ENCODE assay signal across 8 cellular contexts in the genomic region with DNA sequence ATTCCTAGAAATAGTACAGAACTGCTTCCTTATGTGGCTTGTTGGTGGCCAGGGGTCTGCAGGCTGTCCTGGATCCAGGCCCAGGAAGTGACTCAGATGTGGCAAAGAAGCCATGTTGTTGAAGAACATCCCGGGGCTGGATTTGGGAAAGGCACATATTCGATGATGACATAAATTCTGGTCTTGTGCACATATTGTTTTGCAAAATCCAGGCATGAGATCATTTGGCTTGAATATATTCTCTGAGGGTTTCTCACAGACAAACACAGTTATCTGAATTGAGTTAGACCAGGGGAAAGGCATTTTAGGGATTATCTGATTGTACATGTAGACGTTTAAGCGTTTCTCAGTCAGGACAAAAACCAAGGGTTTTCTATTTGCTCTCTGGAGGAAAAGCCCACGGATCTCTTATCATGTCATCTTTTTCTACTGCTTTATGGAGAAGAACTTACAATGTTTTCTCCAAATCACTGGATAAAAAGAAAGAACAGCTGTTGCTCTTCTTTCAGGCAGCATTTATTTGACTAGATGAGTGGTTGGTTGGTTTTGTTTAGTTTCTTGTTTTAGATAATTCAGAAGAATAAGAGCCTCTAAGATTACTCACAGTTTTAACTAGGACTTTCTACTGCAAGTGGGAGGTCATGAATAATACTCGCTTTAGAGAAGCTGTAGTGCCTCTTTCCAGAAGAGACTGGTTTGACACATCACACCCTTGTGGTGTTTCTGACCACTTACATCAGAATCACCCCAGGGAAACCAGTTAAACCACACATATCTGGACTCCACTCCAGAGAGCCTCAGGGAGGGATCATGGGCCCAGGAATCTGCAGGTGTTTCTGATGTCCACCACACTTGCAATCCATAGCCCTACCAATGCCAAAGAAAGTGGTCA. TPM values are rescaled to one million over a fixed set of nuclear protein-coding genes. Genes with fewer than 3 reads are reported as not detected.
DNase-seq lines count a peak whose midpoint lies in the region; ATAC-seq, FAIRE-seq and TF ChIP-seq lines count a peak whose summit lies in the region.

No MANE protein-coding gene starts in this region.

- no peaks in the 10 kb centered on the region for H3K27me3 ChIP-seq in suprapubic skin

- TF ChIP-seq EP300 in suprapubic skin (IDR thresholded peaks at IDR 0.05): no peak

- H3K4me3 Mint-ChIP-seq in T-helper 17 cell: no peak overlapping the region

- H3K27ac Mint-ChIP-seq in T-helper 17 cell: no peak overlapping the region

- 39% methylated on average over 6 of the region's 6 CpGs for WGBS in suprapubic skin

- peak overlapping the region; percentile 73 for H3K27ac ChIP-seq in suprapubic skin

- peaks cover 16% of the 10 kb centered on the region for H3K4me1 ChIP-seq in suprapubic skin

- DNase-seq in RCC 7860 (ENCODE audit: low spot score) (peak; percentile 24), foreskin melanocyte (peak; percentile 71), suprapubic skin (ENCODE audit: low spot score in 2 of 2) (peak in 1 of 2 donors; percentile 79), SKM-1 (lab: John Stamatoyannopoulos, UW; ENCODE audit: unreplicated experiment) (no peak), T-helper 17 cell (no peak)
- DNase-seq in stimulated activated CD4-positive, alpha-beta T cell treated with anti-CD3 and anti-CD28 coated beads, Interleukin-2, amount 100 ng/mL, for 24 hours: no peak

- H3K9me3 ChIP-seq in suprapubic skin: no peaks in the 10 kb centered on the region
- H3K9me3 ChIP-seq in T-helper 17 cell (ENCODE audit: control insufficient read depth, low read length, poor library complexity, severe bottlenecking): no peaks in the 10 kb centered on the region

- ATAC-seq in GM19351 (IDR thresholded peaks at IDR 0.05; ENCODE audit: unreplicated experiment): peak; percentile 91
- no peak for ATAC-seq in HG02938 (IDR thresholded peaks at IDR 0.05; ENCODE audit: unreplicated experiment)
- no peak for ATAC-seq in T-helper 17 cell

- peak in 1 of 2 donors; percentile 4 for TF ChIP-seq POLR2A in suprapubic skin (IDR thresholded peaks at IDR 0.05)

- no peaks in the 10 kb centered on the region for H3K4me1 Mint-ChIP-seq in T-helper 17 cell

- H3K27me3 Mint-ChIP-seq in T-helper 17 cell: peaks cover 13% of the 10 kb centered on the region

- H3K36me3 ChIP-seq in suprapubic skin: no peaks in the 10 kb centered on the region

- TF ChIP-seq CTCF in suprapubic skin (IDR thresholded peaks at IDR 0.05): no peak

- no peak overlapping the region for H3K4me3 ChIP-seq in suprapubic skin

- H3K36me3 Mint-ChIP-seq in T-helper 17 cell (ENCODE audit: low read depth): no peaks in the 10 kb centered on the region

- FAIRE-seq in RCC 7860 (lab: Jason Lieb, UNC): no peak

RNA-seq across cellular contexts. Expression of a gene that starts 29.5 kb away (rescaled TPM):
- 10 to 100 TPM; 10.3 to 11.6 (median 10.8) TPM for total RNA-seq in suprapubic skin
- total RNA-seq in T-helper 17 cell: 1 to 10 TPM; 1.3 to 4.3 TPM

Comparison
In these comparisons a context has a peak if more than half of its experiments do, and no peak if none do; other contexts are left out.
1. DNase-seq: peak in RCC 7860 (single experiment) and foreskin melanocyte (single experiment); none in stimulated activated CD4-positive, alpha-beta T cell treated with anti-CD3 and anti-CD28 coated beads, Interleukin-2, amount 100 ng/mL, for 24 hours (0 of 2), SKM-1 (single experiment) and T-helper 17 cell (0 of 3).